Comparison of ENCODE assay signal across 1 cellular context in genomic region chr3:14509796-14510100, GRCh38.
TF ChIP-seq lines count a peak whose summit lies in the region.

No MANE protein-coding gene starts in this region.

TF ChIP-seq in H1, 55 proteins besides CTCF, POLR2A, EP300 and RAD21:
- TF ChIP-seq TAF1 (IDR thresholded peaks at IDR 0.05; ENCODE audit: low read depth, low read length) (no peak), JUN (IDR thresholded peaks at IDR 0.05; ENCODE audit: low read depth, low read length) (no peak), SUZ12 (IDR thresholded peaks at IDR 0.05; ENCODE audit: low read length) (no peak), EZH2 (IDR thresholded peaks at IDR 0.05; ENCODE audit: low read depth, low read length, severe bottlenecking) (no peak), E2F6 (IDR thresholded peaks at IDR 0.05) (no peak), POU5F1 (IDR thresholded peaks at IDR 0.05; ENCODE audit: low read depth, low read length) (no peak), RNF2 (IDR thresholded peaks at IDR 0.05; ENCODE audit: borderline replicate concordance, low read depth, low read length, missing control alignments, poor library complexity, severe bottlenecking) (no peak), ATF2 (IDR thresholded peaks at IDR 0.05; ENCODE audit: low read length) (no peak), RBBP5 (IDR thresholded peaks at IDR 0.05; ENCODE audit: borderline replicate concordance, low read depth, low read length) (no peak), KDM5A (IDR thresholded peaks at IDR 0.05; ENCODE audit: low read length) (no peak), MAFK (IDR thresholded peaks at IDR 0.05; ENCODE audit: low read depth, low read length) (no peak)
